Comparison of ENCODE assay signal across 8 cellular contexts in the genomic region with DNA sequence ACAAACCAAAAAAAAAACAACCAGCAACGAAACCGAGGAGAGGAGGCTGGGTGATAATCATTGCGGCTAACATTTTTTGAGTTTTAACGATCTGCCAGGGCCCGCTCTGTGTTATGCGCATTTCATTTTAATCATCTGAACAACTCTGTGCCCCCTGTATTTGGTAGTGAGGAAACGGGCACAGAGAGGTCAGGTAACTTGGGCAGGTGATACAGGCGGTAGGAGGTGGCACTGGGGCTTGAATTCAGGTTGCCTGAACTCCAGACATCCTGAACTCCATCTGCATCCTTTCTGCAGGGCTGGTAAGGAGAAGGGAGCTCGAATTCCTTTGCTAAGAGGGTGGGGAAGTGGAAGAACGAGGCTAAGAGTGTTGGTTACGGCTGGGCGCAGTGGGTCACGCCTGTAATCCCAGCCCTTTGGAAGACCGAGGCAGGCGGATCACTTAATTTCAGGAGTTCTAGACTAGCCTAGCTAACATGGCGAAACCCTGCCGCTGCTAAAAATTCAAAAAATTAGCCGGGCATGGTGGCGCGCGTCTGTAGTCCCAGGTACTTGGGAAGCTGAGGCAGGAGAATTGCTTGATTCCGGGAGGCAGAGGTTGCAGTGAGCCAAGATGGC. TPM values are rescaled to one million over a fixed set of nuclear protein-coding genes. Genes with fewer than 3 reads are reported as not detected.
DNase-seq lines count a peak whose midpoint lies in the region; ATAC-seq and TF ChIP-seq lines count a peak whose summit lies in the region.

No MANE protein-coding gene starts in this region.

- peak overlapping the region in 1 of 7 donors; percentile 86 for H3K27ac Mint-ChIP-seq in CD14-positive monocyte
- H3K27ac Mint-ChIP-seq in nephron, result peak overlapping the region; percentile 17 to 88 (median 39)

- H3K79me2 ChIP-seq in KMS-11 (ENCODE audit: insufficient read depth, low read depth), result peaks cover 10% of the 10 kb centered on the region

- DNase-seq in CD14-positive monocyte (ENCODE audit: low spot score) (peak; percentile 16), colonic mucosa (no peak), NCI-H2081 (lab: John Stamatoyannopoulos, UW) (no peak), A172 (ENCODE audit: low spot score) (no peak), GM03348 (ENCODE audit: low spot score) (no peak)

- H3K27ac ChIP-seq in KMS-11 (no peak overlapping the region; the same call in 1 of the 2 replicates), colonic mucosa (no peak overlapping the region)

- no peaks in the 10 kb centered on the region for H3K9me3 ChIP-seq in colonic mucosa

- H3K36me3 Mint-ChIP-seq in CD14-positive monocyte (peaks cover 4% of the 10 kb centered on the region in 2 donors), nephron (ENCODE audit: low read depth) (peaks cover 19% of the 10 kb centered on the region)

- peaks cover 52% of the 10 kb centered on the region for H3K4me1 ChIP-seq in KMS-11 (ENCODE audit: low read depth, poor library complexity, severe bottlenecking)
- H3K4me1 ChIP-seq in colonic mucosa, result no peaks in the 10 kb centered on the region

- no peaks in the 10 kb centered on the region for H4K20me1 ChIP-seq in KMS-11 (ENCODE audit: insufficient read depth)

- H3K27me3 Mint-ChIP-seq in CD14-positive monocyte (ENCODE audit: low read depth in 3 of 3), result peaks cover 6 to 13% (median 6%) of the 10 kb centered on the region in 3 donors
- H3K27me3 Mint-ChIP-seq in nephron (ENCODE audit: low read depth), result no peaks in the 10 kb centered on the region

- ATAC-seq in GM19455 (IDR thresholded peaks at IDR 0.05; ENCODE audit: unreplicated experiment), result no peak

- no peak overlapping the region for H2AFZ ChIP-seq in KMS-11 (ENCODE audit: low read depth)

- H3K27me3 ChIP-seq in KMS-11 (ENCODE audit: insufficient read depth, low read depth), result no peaks in the 10 kb centered on the region
- no peaks in the 10 kb centered on the region for H3K27me3 ChIP-seq in colonic mucosa

- H3K4me1 Mint-ChIP-seq in CD14-positive monocyte (peaks cover 23% of the 10 kb centered on the region), nephron (peaks cover 22% of the 10 kb centered on the region)

- no peak overlapping the region for H3K4me3 ChIP-seq in KMS-11 (IDR thresholded peaks at IDR 0.05; ENCODE audit: insufficient read depth, low read depth, low read length)
- H3K4me3 ChIP-seq in colonic mucosa, result peak overlapping the region; percentile 82

- H3K4me2 ChIP-seq in KMS-11, result peak overlapping the region; percentile 96

- intact Hi-C loops in CD14-positive monocyte (cut with micrococcal nuclease) (no loop called here), colonic mucosa (cut with DNase I) (loop anchor here (10.0 kb wide), 1 partner anchor 217 kb away; a partner anchor contains a TSS)

- no peak for TF ChIP-seq CTCF in CD14-positive monocyte (IDR thresholded peaks at IDR 0.05)
- no peak for TF ChIP-seq CTCF in KMS-11 (conservative IDR thresholded peaks at IDR 0.05; ENCODE audit: low read depth, low read length)
- TF ChIP-seq CTCF in colonic mucosa (IDR thresholded peaks at IDR 0.05), result no peak
- TF ChIP-seq CTCF in nephron (IDR thresholded peaks at IDR 0.05; ENCODE audit: unreplicated experiment in 3 of 3), result no peak

- H3K36me3 ChIP-seq in KMS-11 (ENCODE audit: insufficient read depth), result no peaks in the 10 kb centered on the region
- H3K36me3 ChIP-seq in colonic mucosa, result no peaks in the 10 kb centered on the region

- peak overlapping the region; percentile 85 to 92 for H3K4me3 Mint-ChIP-seq in CD14-positive monocyte
- peak overlapping the region; percentile 89 to 98 (median 93) for H3K4me3 Mint-ChIP-seq in nephron

- no peak overlapping the region for H3K9ac ChIP-seq in KMS-11
- H3K9ac ChIP-seq in colonic mucosa (ENCODE audit: low read depth in 2 of 2, low read length in 2 of 2), result peak overlapping the region; percentile 56 to 70

- peaks cover 0 to 5% (median 0%) of the 10 kb centered on the region in 7 donors for H3K9me3 Mint-ChIP-seq in CD14-positive monocyte
- no peaks in the 10 kb centered on the region for H3K9me3 Mint-ChIP-seq in nephron

RNA-seq across cellular contexts. Expression of a gene that starts 1.1 kb away (rescaled TPM):
- 1 to 10 TPM; 5.6 to 5.9 TPM for polyA plus RNA-seq in CD14-positive monocyte
- total RNA-seq in colonic mucosa, result 10 to 100 TPM in 1 of 2 donors, 1 to 10 TPM in 1; 7.9 to 10.8 TPM
- total RNA-seq in A172 (2014; rRNA removed; shearing (Covaris generic)), result 25.7 and 28.0 TPM in 2 replicates

RNA-seq across cellular contexts. Expression of a gene that starts 6.6 kb away (rescaled TPM):
- not detected for polyA plus RNA-seq in CD14-positive monocyte
- total RNA-seq in colonic mucosa, result not detected
- total RNA-seq in A172 (2014; rRNA removed; shearing (Covaris generic)), result not detected in 2 replicates

RNA-seq across cellular contexts. Expression of a gene that starts 58.4 kb away (rescaled TPM):
- 10 to 100 TPM; 29.7 to 48.8 TPM for polyA plus RNA-seq in CD14-positive monocyte
- 10 to 100 TPM; 56.8 to 68.6 TPM for total RNA-seq in colonic mucosa
- 9.1 and 11.4 TPM in 2 replicates for total RNA-seq in A172 (2014; rRNA removed; shearing (Covaris generic))

RNA-seq across cellular contexts. Expression of a gene that starts 58.6 kb away (rescaled TPM):
- polyA plus RNA-seq in CD14-positive monocyte, result 1 to 10 TPM in 1 of 2 donors, under 1 TPM in 1; 0.98 to 1.0 TPM
- total RNA-seq in colonic mucosa, result 1 to 10 TPM; 1.4 to 1.7 TPM
- total RNA-seq in A172 (2014; rRNA removed; shearing (Covaris generic)), result 3.2 and 5.6 TPM in 2 replicates
